Comparison of ENCODE assay signal across 34 cellular contexts in genomic region chr4:1514612-1515011, GRCh38.
"Had no signal": no experiment of that assay in that cellular context is flagged by ENCODE, and none has a peak within 500 bp of the region (broad histone marks: within the 10 kb centered on the region; RNA-seq: fewer than 3 reads in every experiment).

No MANE protein-coding gene starts in this region.

- H3K27ac ChIP-seq: adrenal gland, body of pancreas, brain microvascular endothelial cell, breast epithelium, cardiac muscle cell, VCaP had no signal

- H3K4me3 ChIP-seq: adrenal gland, body of pancreas, breast epithelium, cardiac muscle cell had no signal

- H3K9me3 ChIP-seq: adrenal gland, body of pancreas, breast epithelium had no signal

- DNase-seq: activated B cell treated with CpG ODN at 0.5 μM for 24 hours; activated CD4-positive, alpha-beta memory T cell treated with anti-CD3 and anti-CD28 coated beads for 36 hours; activated CD4-positive, alpha-beta T cell treated with anti-CD3 and anti-CD28 coated beads for 4 hours; activated CD4-positive, alpha-beta T cell treated with anti-CD3 and anti-CD28 coated beads, Interleukin-2, amount 10 ng/mL, durations not matched to agents 24 days and 14 days; activated CD4-positive, alpha-beta T cell treated with anti-CD3 and anti-CD28 coated beads, Interleukin-2, amount 50 U/mL, for 1 hour; activated CD4-positive, alpha-beta T cell treated with anti-CD3 and anti-CD28 coated beads, Interleukin-2, amount 50 U/mL, for 4 hours; activated CD4-positive, CD25-positive, alpha-beta regulatory T cell treated with anti-CD3 and anti-CD28 coated beads, Interleukin-2, amount 50 U/mL, for 72 hours; activated CD8-positive, alpha-beta memory T cell treated with anti-CD3 and anti-CD28 coated beads, Interleukin-2, amount 50 U/mL, for 4 hours; activated CD8-positive, alpha-beta T cell treated with anti-CD3 and anti-CD28 coated beads for 36 hours; activated effector memory CD4-positive, alpha-beta T cell treated with anti-CD3 and anti-CD28 coated beads, Interleukin-2, amount 50 U/mL, for 16 hours; activated gamma-delta T cell treated with Interleukin-2 at 50 U/mL for 16 hours; activated naive CD4-positive, alpha-beta T cell; activated naive CD4-positive, alpha-beta T cell treated with anti-CD3 and anti-CD28 coated beads for 36 hours; activated naive CD4-positive, alpha-beta T cell treated with anti-CD3 and anti-CD28 coated beads, Interleukin-2, amount 50 U/mL, for 16 hours; activated naive CD8-positive, alpha-beta T cell treated with anti-CD3 and anti-CD28 coated beads for 36 hours; activated T-cell treated with anti-CD3 and anti-CD28 coated beads for 4 hours; activated T-cell treated with anti-CD3 and anti-CD28 coated beads, Interleukin-2, amount 50 U/mL, for 1 hour; activated T-cell treated with anti-CD3 and anti-CD28 coated beads, Interleukin-2, amount 50 U/mL, for 4 hours; activated T-cell treated with anti-CD3 and anti-CD28 coated beads, Interleukin-2, amount 50 U/mL, for 72 hours; adrenal gland; amniotic stem cell; body of pancreas; brain microvascular endothelial cell; caudate nucleus; cerebellar nuclear complex; T-helper 2 cell; T-helper 9 cell had no signal

- H3K4me1 ChIP-seq: adrenal gland, breast epithelium had no signal

- H3K36me3 ChIP-seq: adrenal gland, brain microvascular endothelial cell, breast epithelium, cardiac muscle cell had no signal

- FAIRE-seq: astrocyte, TTC549 had no signal

- ATAC-seq: activated CD8-positive, alpha-beta T cell treated with anti-CD3 and anti-CD28 coated beads for 36 hours; activated naive CD4-positive, alpha-beta T cell treated with anti-CD3 and anti-CD28 coated beads, Interleukin-2, amount 50 U/mL, for 72 hours; activated T-cell treated with anti-CD3 and anti-CD28 coated beads, Interleukin-2, amount 50 U/mL, for 4 hours; activated T-cell treated with anti-CD3 and anti-CD28 coated beads, Interleukin-2, amount 50 U/mL, for 72 hours; activated T-helper 17 cell treated with anti-CD3 and anti-CD28 coated beads, Interleukin-2, amount 50 U/mL, for 72 hours; body of pancreas had no signal
